16 cellular contexts compared by ENCODE assay signal in genomic region chr17:7515912-7516610, GRCh38. TPM values are rescaled to one million over a fixed set of nuclear protein-coding genes. Genes with fewer than 3 reads are reported as not detected.
DNase-seq lines count a peak whose midpoint lies in the region; FAIRE-seq and TF ChIP-seq lines count a peak whose summit lies in the region.
"Had no signal": no experiment of that assay in that cellular context is flagged by ENCODE, and none has a peak within 500 bp of the region (broad histone marks: within the 10 kb centered on the region; RNA-seq: fewer than 3 reads in every experiment).

No MANE protein-coding gene starts in this region.

- peak overlapping the region; percentile 45 for H3K27ac ChIP-seq in muscle layer of duodenum (ENCODE audit: low read length)
- H3K27ac ChIP-seq: SJSA1 had no signal

- H3K9me3 Mint-ChIP-seq in brain (no peaks in the 10 kb centered on the region), immature natural killer cell (no peaks in the 10 kb centered on the region)
- H3K9me3 Mint-ChIP-seq: neural crest cell had no signal

- H3K4me1 ChIP-seq in muscle layer of duodenum (ENCODE audit: control insufficient read depth in 1 of 2, insufficient read depth in 2 of 2, low read length in 2 of 2): no peaks in the 10 kb centered on the region
- H3K4me1 ChIP-seq: SJSA1 had no signal

- H3K9me3 ChIP-seq in muscle layer of duodenum (ENCODE audit: control insufficient read depth in 1 of 2, low read length in 2 of 2): no peaks in the 10 kb centered on the region
- H3K9me3 ChIP-seq: MG63, SJSA1 had no signal

- DNase-seq in GM12891 (ENCODE audit: insufficient read length, low spot score) (no peak), NCI-H1105 treated with DMSO at 0.1 percent for 48 hours (lab: John Stamatoyannopoulos, UW) (no peak), immature natural killer cell (no peak), SK-N-DZ (ENCODE audit: low spot score) (no peak)
- DNase-seq: activated naive CD4-positive, alpha-beta T cell treated with anti-CD3 and anti-CD28 coated beads, Interleukin-2, amount 50 U/mL, for 16 hours; central memory CD4-positive, alpha-beta T cell; DND-41; MG63; NK-92 treated with Interleukin-12 subunit alpha and Interleukin-12 subunit beta, amount 100 ng/mL, for 24 hours had no signal

- TF ChIP-seq CTCF in brain (conservative IDR thresholded peaks at IDR 0.05): no peak

- H3K36me3 Mint-ChIP-seq in brain (peaks cover 29% of the 10 kb centered on the region), immature natural killer cell (peaks cover 4 to 16% (median 8%) of the 10 kb centered on the region in 3 donors)

- no peaks in the 10 kb centered on the region for H3K27me3 ChIP-seq in muscle layer of duodenum (ENCODE audit: low read depth, low read length)
- H3K27me3 ChIP-seq: MG63, SJSA1 had no signal

- no peak for TF ChIP-seq POLR2A in GM12891 (IDR thresholded peaks at IDR 0.05; ENCODE audit: low read depth, low read length)

- FAIRE-seq in GM12891 (lab: Jason Lieb, UNC): no peak
- FAIRE-seq: endothelial cell of umbilical vein, keratinocyte had no signal

- H3K27me3 Mint-ChIP-seq in brain (no peaks in the 10 kb centered on the region), immature natural killer cell (ENCODE audit: low read depth in 3 of 3) (peaks cover 3 to 7% (median 4%) of the 10 kb centered on the region in 3 donors)

- H3K27ac Mint-ChIP-seq in brain (peak overlapping the region in 3 of 5 experiments; percentile 0 to 28 (median 11)), immature natural killer cell (peak overlapping the region in 1 of 6 donors; percentile 28)

- H3K4me3 Mint-ChIP-seq in brain: no peak overlapping the region
- H3K4me3 Mint-ChIP-seq in immature natural killer cell: no peak overlapping the region
- H3K4me3 Mint-ChIP-seq: neural crest cell had no signal

- H3K4me3 ChIP-seq in muscle layer of duodenum (ENCODE audit: low read depth in 1 of 2, low read length in 2 of 2): no peak overlapping the region
- H3K4me3 ChIP-seq: MG63, SJSA1 had no signal

- no peaks in the 10 kb centered on the region for H3K4me1 Mint-ChIP-seq in brain
- no peaks in the 10 kb centered on the region for H3K4me1 Mint-ChIP-seq in immature natural killer cell
- H3K4me1 Mint-ChIP-seq: neural crest cell had no signal

- H3K36me3 ChIP-seq in muscle layer of duodenum (ENCODE audit: control insufficient read depth in 1 of 2, insufficient read depth in 2 of 2, low read length in 2 of 2): peaks cover 27 to 32% of the 10 kb centered on the region in 2 donors
- H3K36me3 ChIP-seq: MG63 had no signal

TF ChIP-seq in GM12891, 5 proteins besides CTCF, POLR2A, EP300 and RAD21:
- TF ChIP-seq PAX5 (IDR thresholded peaks at IDR 0.05; ENCODE audit: insufficient read depth, low read length, severe bottlenecking) (no peak), POU2F2 (IDR thresholded peaks at IDR 0.05; ENCODE audit: low read depth, low read length) (no peak), POLR2AphosphoS5 (IDR thresholded peaks at IDR 0.05; ENCODE audit: low read depth, low read length) (peak; percentile 68; the same call in 1 of the 2 replicates), SPI1 (IDR thresholded peaks at IDR 0.05; ENCODE audit: low read depth, low read length) (no peak), TAF1 (IDR thresholded peaks at IDR 0.05; ENCODE audit: low read depth, low read length) (no peak)

RNA-seq across cellular contexts. Expression of gene POLR2A, which starts 31.9 kb away (rescaled TPM):
- polyA plus RNA-seq in GM12891 (2012; ENCODE audit: low read depth, missing spikeins): 59.8 TPM
- polyA plus RNA-seq in brain (ENCODE audit: insufficient read depth, low read depth, low replicate concordance): 107 TPM
- polyA plus RNA-seq in immature natural killer cell: 10 to 100 TPM; 16.0 to 67.8 (median 25.7) TPM
- 14.2 and 25.5 TPM in 2 replicates for polyA plus RNA-seq in SK-N-DZ (2014; cell fraction: cytosol; rRNA removed)
- polyA plus RNA-seq in SK-N-DZ (2014; cell fraction: nucleus; rRNA removed): 10.4 and 55.0 TPM in 2 replicates

RNA-seq across cellular contexts. Expression of gene TNFSF12, which starts 32.8 kb away (rescaled TPM):
- 6.7 TPM for polyA plus RNA-seq in GM12891 (2012; ENCODE audit: low read depth, missing spikeins)
- polyA plus RNA-seq in brain (ENCODE audit: insufficient read depth, low read depth, low replicate concordance) (34.5 TPM), immature natural killer cell (10 to 100 TPM; 32.1 to 69.9 (median 32.7) TPM)
- polyA plus RNA-seq in SK-N-DZ (2014; cell fraction: cytosol; rRNA removed): not detected in 2 replicates
- polyA plus RNA-seq in SK-N-DZ (2014; cell fraction: nucleus; rRNA removed): not detected in 2 replicates

RNA-seq across cellular contexts. Expression of gene SLC35G6, which starts 34.8 kb away (rescaled TPM):
- polyA plus RNA-seq in GM12891 (2012; ENCODE audit: low read depth, missing spikeins): 0.08 TPM
- not detected for polyA plus RNA-seq in brain (ENCODE audit: insufficient read depth, low read depth, low replicate concordance)
- polyA plus RNA-seq in immature natural killer cell: not detected
- not detected in 2 replicates for polyA plus RNA-seq in SK-N-DZ (2014; cell fraction: cytosol; rRNA removed)
- not detected in 2 replicates for polyA plus RNA-seq in SK-N-DZ (2014; cell fraction: nucleus; rRNA removed)
- polyA plus RNA-seq: BJ, endothelial cell of umbilical vein, keratinocyte had no signal

RNA-seq across cellular contexts. Expression of gene ZBTB4, which starts 36.6 kb away (rescaled TPM):
- polyA plus RNA-seq in GM12891 (2012; ENCODE audit: low read depth, missing spikeins): 12.0 TPM
- polyA plus RNA-seq in brain (ENCODE audit: insufficient read depth, low read depth, low replicate concordance) (60.4 TPM), immature natural killer cell (10 to 100 TPM in 1 of 3 donors, 1 to 10 TPM in 2; 4.4 to 25.8 (median 8.3) TPM)
- 3.5 and 4.8 TPM in 2 replicates for polyA plus RNA-seq in SK-N-DZ (2014; cell fraction: cytosol; rRNA removed)
- 6.6 and 11.6 TPM in 2 replicates for polyA plus RNA-seq in SK-N-DZ (2014; cell fraction: nucleus; rRNA removed)

RNA-seq across cellular contexts. Expression of gene TNFSF13, which starts 42.5 kb away (rescaled TPM):
- polyA plus RNA-seq in GM12891 (2012; ENCODE audit: low read depth, missing spikeins): 10.4 TPM
- polyA plus RNA-seq in brain (ENCODE audit: insufficient read depth, low read depth, low replicate concordance) (17.3 TPM), immature natural killer cell (1 to 10 TPM; 1.4 to 6.1 (median 5.3) TPM)
- 1.4 TPM in 2 replicates for polyA plus RNA-seq in SK-N-DZ (2014; cell fraction: cytosol; rRNA removed)
- polyA plus RNA-seq in SK-N-DZ (2014; cell fraction: nucleus; rRNA removed): 4.9 and 5.4 TPM in 2 replicates
